ENCODE assay signal across 2 cellular contexts in genomic region chr9:26754494-26755188, GRCh38.
TF ChIP-seq lines count a peak whose summit lies in the region.

No MANE protein-coding gene starts in this region.

TF ChIP-seq in liver, 16 proteins besides CTCF, POLR2A, EP300 and RAD21 (continued from another document):
- TF ChIP-seq REST (IDR thresholded peaks at IDR 0.05) (peak; percentile 13), ZBTB33 (IDR thresholded peaks at IDR 0.05) (no peak), SP1 (IDR thresholded peaks at IDR 0.05) (no peak), RXRA (IDR thresholded peaks at IDR 0.05) (peak in 1 of 2 donors; percentile 12), MAX (IDR thresholded peaks at IDR 0.05) (no peak), HNF4A (conservative IDR thresholded peaks at IDR 0.05) (peak in 1 of 2 donors; percentile 31)

TF ChIP-seq in HepG2, 621 proteins besides CTCF, POLR2A, EP300 and RAD21 (continued from another document):
- TF ChIP-seq ZBTB49 (CRISPR knock-in tag; IDR thresholded peaks at IDR 0.05; ENCODE audit: borderline replicate concordance) (no peak), CBFB (CRISPR knock-in tag; IDR thresholded peaks at IDR 0.05) (no peak), ELF3 (CRISPR knock-in tag; IDR thresholded peaks at IDR 0.05) (no peak), ZNF33A (CRISPR knock-in tag; IDR thresholded peaks at IDR 0.05; ENCODE audit: borderline replicate concordance) (no peak), TBX2 (CRISPR knock-in tag; IDR thresholded peaks at IDR 0.05; ENCODE audit: borderline replicate concordance) (no peak), TEF (CRISPR knock-in tag; IDR thresholded peaks at IDR 0.05) (no peak), TARDBP (CRISPR knock-in tag; IDR thresholded peaks at IDR 0.05) (no peak), ZFP36L2 (CRISPR knock-in tag; IDR thresholded peaks at IDR 0.05) (no peak), CREB1 (IDR thresholded peaks at IDR 0.05) (no peak), CREB1 (CRISPR knock-in tag; IDR thresholded peaks at IDR 0.05) (no peak), ZNF30 (CRISPR knock-in tag; IDR thresholded peaks at IDR 0.05) (no peak), ZBTB37 (CRISPR knock-in tag; IDR thresholded peaks at IDR 0.05) (no peak), PLRG1 (conservative IDR thresholded peaks at IDR 0.05) (no peak)
TF ChIP-seq in HepG2: peak in this region for 0.
